Comparison of ENCODE assay signal across 12 cellular contexts in the genomic region with DNA sequence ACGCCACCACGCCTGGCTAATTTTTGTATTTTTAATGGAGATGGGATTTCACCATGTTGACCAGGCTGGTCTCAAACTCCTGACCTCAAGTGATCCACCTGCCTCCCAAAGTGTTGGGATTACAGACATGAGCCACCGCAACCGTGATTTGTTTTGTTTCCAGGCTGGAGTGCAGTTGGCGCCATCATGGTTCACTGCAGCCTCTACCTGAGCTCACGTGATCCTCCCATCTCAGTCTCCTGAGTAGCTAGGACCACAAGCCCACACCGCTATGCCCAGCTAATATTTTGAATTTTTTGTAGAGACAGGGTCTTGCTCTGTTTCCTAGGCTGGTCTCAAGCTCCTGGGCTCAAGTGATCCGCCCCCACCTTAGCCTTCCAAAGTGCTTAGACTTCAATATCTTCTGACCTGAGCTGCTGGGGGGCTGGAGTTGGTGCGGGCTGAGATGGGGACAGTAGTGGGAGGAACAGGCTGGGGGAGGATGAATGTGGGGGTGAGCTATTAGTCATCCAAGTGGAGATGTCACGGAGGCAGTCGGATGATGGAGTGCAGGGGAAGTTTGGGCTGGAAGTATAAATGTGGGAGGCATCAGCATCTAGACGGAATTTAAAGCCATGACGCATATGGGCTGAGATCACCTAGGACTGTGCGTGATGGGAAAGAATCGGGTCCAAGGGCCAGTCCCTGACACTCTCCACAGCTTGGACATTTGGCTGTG. TPM values are rescaled to one million over a fixed set of nuclear protein-coding genes. Genes with fewer than 3 reads are reported as not detected.
DNase-seq lines count a peak whose midpoint lies in the region; ATAC-seq and TF ChIP-seq lines count a peak whose summit lies in the region.
"Had no signal": no experiment of that assay in that cellular context is flagged by ENCODE, and none has a peak within 500 bp of the region (broad histone marks: within the 10 kb centered on the region; RNA-seq: fewer than 3 reads in every experiment).

No MANE protein-coding gene starts in this region.

- no peaks in the 10 kb centered on the region for H3K36me3 Mint-ChIP-seq in mesothelial cell of epicardium
- H3K36me3 Mint-ChIP-seq: T-cell had no signal

- H3K4me3 Mint-ChIP-seq in mesothelial cell of epicardium = no peak overlapping the region
- H3K4me3 Mint-ChIP-seq: stimulated activated memory B cell treated with anti-CD40 and anti-IgM and Interleukin-4, amounts not matched to agents 10 μg/mL and 1 μg/mL and 100 μg/mL, for 72 hours; T-cell had no signal

- H3K9me3 Mint-ChIP-seq in mesothelial cell of epicardium = no peaks in the 10 kb centered on the region
- H3K9me3 Mint-ChIP-seq: stimulated activated memory B cell treated with anti-CD40 and anti-IgM and Interleukin-4, amounts not matched to agents 10 μg/mL and 1 μg/mL and 100 μg/mL, for 72 hours; T-cell had no signal

- peak; percentile 58 for DNase-seq in AG04449 (ENCODE audit: low read depth, low spot score)
- peak; percentile 78 for DNase-seq in HT1080 (ENCODE audit: low read depth)
- peak; percentile 73 for DNase-seq in astrocyte of the spinal cord (ENCODE audit: low read depth, low spot score)
- no peak for DNase-seq in mesothelial cell of epicardium (ENCODE audit: low spot score in 2 of 2, unreplicated experiment in 2 of 2)
- DNase-seq in GM10248 (ENCODE audit: extremely low spot score) = no peak
- DNase-seq in GF-D8 (lab: John Stamatoyannopoulos, UW) = no peak
- no peak for DNase-seq in C1 segment of cervical spinal cord (lab: John Stamatoyannopoulos, UW)
- DNase-seq: heart left ventricle, T-cell had no signal

- CTCF ChIA-PET in AG04449 (lab: Yijun Ruan, JAX) = interaction anchor here (0.9 to 10.2 kb wide), 8 partner anchors 32 to 242 kb away, joined by 3 to 633 read pairs (median 6); no protein-coding TSS in a partner anchor
- CTCF ChIA-PET in GM10248 (lab: Yijun Ruan, JAX) = interaction anchor here (1.2 to 11.1 kb wide), 6 partner anchors 13 to 241 kb away, joined by 4 to 337 read pairs (median 128); a partner anchor contains a TSS

- in situ Hi-C loops in astrocyte of the spinal cord (cut with HindIII; ENCODE audit: low sequenced_read_pairs) = no loop called here

- peak overlapping the region; percentile 64 for H3K27ac Mint-ChIP-seq in mesothelial cell of epicardium
- H3K27ac Mint-ChIP-seq: stimulated activated memory B cell treated with anti-CD40 and anti-IgM and Interleukin-4, amounts not matched to agents 10 μg/mL and 1 μg/mL and 100 μg/mL, for 72 hours; T-cell had no signal

- no peak for ATAC-seq in HG02981 (IDR thresholded peaks at IDR 0.05; ENCODE audit: unreplicated experiment)
- ATAC-seq: heart left ventricle; stimulated activated memory B cell treated with anti-CD40 and anti-IgM and Interleukin-4, amounts not matched to agents 10 μg/mL and 1 μg/mL and 100 μg/mL, for 72 hours had no signal

- TF ChIP-seq CTCF in AG04449 (IDR thresholded peaks at IDR 0.05; ENCODE audit: insufficient read depth, low read length, missing control alignments) = no peak
- TF ChIP-seq CTCF in astrocyte of the spinal cord (IDR thresholded peaks at IDR 0.05; ENCODE audit: low read depth, low read length) = no peak
- no peak for TF ChIP-seq CTCF in mesothelial cell of epicardium (IDR thresholded peaks at IDR 0.05; ENCODE audit: unreplicated experiment)
- TF ChIP-seq CTCF in GM10248 (IDR thresholded peaks at IDR 0.05; ENCODE audit: control extremely low read depth, extremely low read depth, low read depth, missing control alignments) = no peak

- no peaks in the 10 kb centered on the region for H3K27me3 Mint-ChIP-seq in mesothelial cell of epicardium (ENCODE audit: low read depth)
- H3K27me3 Mint-ChIP-seq: stimulated activated memory B cell treated with anti-CD40 and anti-IgM and Interleukin-4, amounts not matched to agents 10 μg/mL and 1 μg/mL and 100 μg/mL, for 72 hours; T-cell had no signal

- POLR2A ChIA-PET in AG04449 (lab: Yijun Ruan, JAX) = interaction anchor here (0.7 to 3.1 kb wide), 8 partner anchors 19 to 122 kb away, joined by 3 to 25 read pairs (median 4); a partner anchor contains a TSS
- POLR2A ChIA-PET in GM10248 (lab: Yijun Ruan, JAX) = no interaction called here

- H3K4me3 ChIP-seq in AG04449 (ENCODE audit: low read depth, low read length) (no peak overlapping the region), astrocyte of the spinal cord (ENCODE audit: low read depth, low read length) (no peak overlapping the region)
- H3K4me3 ChIP-seq: dorsolateral prefrontal cortex, heart left ventricle had no signal

- H3K4me1 Mint-ChIP-seq in mesothelial cell of epicardium = peaks cover 19% of the 10 kb centered on the region

RNA-seq across cellular contexts. Expression of a gene that starts 23.1 kb away (rescaled TPM):
- total RNA-seq in HT1080 (2014; rRNA removed; shearing (Covaris generic)) = 20.1 and 23.7 TPM in 2 replicates
- 27.4 and 36.6 TPM in 2 replicates for polyA plus RNA-seq in HT1080 (2015; cell fraction: cytosol; rRNA removed)
- polyA plus RNA-seq in HT1080 (2015; cell fraction: nucleus; rRNA removed) = 92.5 and 97.0 TPM in 2 replicates
- 119 to 120 TPM (median 119 TPM) in 3 replicates for total RNA-seq in mesothelial cell of epicardium

Comparison
In these comparisons a context has a peak if more than half of its experiments do, and no peak if none do; other contexts are left out.
1. DNase-seq: peak in AG04449 (single experiment), HT1080 (single experiment) and astrocyte of the spinal cord (single experiment); none in mesothelial cell of epicardium (0 of 2), GM10248 (single experiment), GF-D8 (single experiment) and C1 segment of cervical spinal cord (0 of 14).